ENCODE assay signal across 8 cellular contexts in the genomic region with DNA sequence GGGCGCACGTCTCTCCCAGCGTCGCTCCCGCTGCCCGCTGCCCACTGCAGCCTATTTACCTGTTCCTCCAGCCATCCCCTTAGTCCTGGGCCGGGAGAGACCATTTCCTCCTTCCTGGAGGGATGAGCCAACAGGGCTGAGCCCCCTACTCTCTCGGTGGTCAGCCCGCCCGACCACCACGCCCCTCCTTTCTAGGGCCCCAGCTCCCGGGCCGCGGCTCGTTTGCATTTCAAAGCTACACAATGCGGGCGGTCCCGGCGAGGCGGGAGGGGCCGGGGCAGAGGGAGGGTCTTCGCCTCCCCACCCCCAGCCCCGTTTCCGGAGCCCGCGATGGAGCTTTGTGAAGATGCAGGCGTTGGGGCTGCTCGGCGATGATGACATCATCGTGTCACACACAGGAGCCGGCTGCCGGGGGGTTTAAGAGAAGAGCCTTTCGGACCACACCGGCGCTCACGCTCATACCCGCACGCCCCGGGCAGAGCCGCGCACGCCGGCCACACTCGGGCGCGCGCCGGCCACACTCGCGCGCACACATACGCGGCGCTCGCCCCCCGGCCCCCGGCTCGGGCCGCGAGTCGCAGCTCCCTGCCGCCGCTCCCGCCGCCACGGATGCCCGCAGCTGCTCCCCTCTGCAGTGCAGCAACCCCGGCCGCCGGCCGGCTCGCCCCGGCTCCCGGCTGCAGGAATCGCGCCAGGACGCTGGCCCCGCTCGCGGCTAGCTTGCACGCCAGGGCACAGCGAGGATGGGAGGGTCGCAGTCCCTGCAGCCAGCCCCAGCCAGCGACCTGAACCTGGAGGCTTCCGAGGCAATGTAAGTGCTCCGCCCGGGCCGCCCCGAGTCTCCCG.
DNase-seq lines count a peak whose midpoint lies in the region; ATAC-seq and TF ChIP-seq lines count a peak whose summit lies in the region.

No MANE protein-coding gene starts in this region.

- TF ChIP-seq CTCF in foreskin fibroblast (IDR thresholded peaks at IDR 0.05; ENCODE audit: low read depth, low read length) (no peak), GM10266 (IDR thresholded peaks at IDR 0.05; ENCODE audit: control insufficient read depth, insufficient read depth, low read depth, missing control alignments) (no peak)

- peak overlapping the region; percentile 50 to 52 for H3K4me3 ChIP-seq in foreskin fibroblast (ENCODE audit: low read depth in 1 of 2, low read length in 2 of 2)

- ATAC-seq in GM18511 (IDR thresholded peaks at IDR 0.05; ENCODE audit: unreplicated experiment), result no peak
- ATAC-seq in HG02870 (IDR thresholded peaks at IDR 0.05; ENCODE audit: unreplicated experiment), result no peak

- DNase-seq in ELR (ENCODE audit: low read depth) (peak; percentile 64), NCI-H748 treated with DMSO at 0.1 percent for 48 hours (lab: John Stamatoyannopoulos, UW) (peak; percentile 56), foreskin fibroblast (peak in 1 of 2 donors; percentile 67), retina (peak; percentile 94), GOT3 (lab: John Stamatoyannopoulos, UW) (no peak), GM10266 (ENCODE audit: extremely low spot score) (no peak)

Comparison
In these comparisons a context has a peak if more than half of its experiments do, and no peak if none do; other contexts are left out.
1. DNase-seq: peak in ELR (single experiment), NCI-H748 treated with DMSO at 0.1 percent for 48 hours (single experiment) and retina (single experiment); none in GOT3 (single experiment) and GM10266 (single experiment).